ENCODE assay signal across 8 cellular contexts in the genomic region with DNA sequence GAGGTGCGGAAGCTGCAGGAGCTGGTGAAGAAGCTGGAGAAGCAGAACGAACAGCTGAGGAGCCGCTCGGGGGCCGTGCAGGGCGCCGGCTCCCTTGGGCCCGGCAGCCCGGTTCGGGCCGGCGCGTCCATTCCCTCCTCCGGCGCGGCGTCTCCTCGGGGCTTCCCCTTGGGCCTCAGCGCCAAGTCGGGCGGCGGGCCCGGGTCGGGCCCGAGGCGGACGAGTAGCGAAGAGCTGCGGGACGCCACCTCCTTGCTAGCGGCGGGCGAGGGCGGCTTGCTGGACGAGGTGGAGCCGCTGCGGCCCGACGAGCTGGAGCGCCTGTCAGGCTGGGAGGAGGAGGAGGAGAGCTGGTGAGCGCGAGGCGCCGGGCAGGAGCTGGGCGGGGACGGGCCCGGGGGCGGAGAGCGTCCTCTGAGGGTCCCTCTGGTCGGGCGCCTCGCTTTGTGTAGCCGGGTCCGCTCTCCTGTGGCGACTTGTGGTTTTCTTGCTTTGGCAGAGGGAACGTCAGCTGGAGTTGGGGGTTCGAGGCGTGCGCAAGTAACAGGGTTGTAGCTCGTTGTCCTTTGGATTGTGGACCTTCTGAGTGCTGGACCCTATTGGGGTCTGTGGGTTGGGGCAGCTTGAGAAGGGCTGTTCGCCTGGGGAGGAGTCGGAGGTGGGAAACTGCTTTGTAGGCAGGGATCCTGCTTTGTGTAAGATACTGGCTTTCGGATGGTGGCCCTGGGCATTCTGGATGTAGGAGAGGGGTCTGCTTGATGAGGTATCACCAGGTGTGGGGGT. TPM values are rescaled to one million over a fixed set of nuclear protein-coding genes. Genes with fewer than 3 reads are reported as not detected.
DNase-seq lines count a peak whose midpoint lies in the region; ATAC-seq, FAIRE-seq and TF ChIP-seq lines count a peak whose summit lies in the region.

No MANE protein-coding gene starts in this region.

- H3K79me2 ChIP-seq in trophoblast cell (ENCODE audit: control insufficient read depth, insufficient read depth, low read length, poor library complexity): peaks cover 11% of the 10 kb centered on the region

- peak overlapping the region; percentile 95 for H2AFZ ChIP-seq in trophoblast cell (ENCODE audit: insufficient read depth, low read length, poor library complexity)

- peaks cover 64% of the 10 kb centered on the region for H3K4me1 Mint-ChIP-seq in activated naive CD8-positive, alpha-beta T cell (ENCODE audit: low read depth)

- H3K9me3 Mint-ChIP-seq in activated naive CD8-positive, alpha-beta T cell (ENCODE audit: low read depth): no peaks in the 10 kb centered on the region

- H4K12ac ChIP-seq in trophoblast cell (ENCODE audit: low read depth, low read length): peak overlapping the region; percentile 90

- peak overlapping the region; percentile 87 for H2AK5ac ChIP-seq in trophoblast cell (ENCODE audit: low read length)

- H3K4me3 Mint-ChIP-seq in activated naive CD8-positive, alpha-beta T cell: peak overlapping the region; percentile 99

- H3K9me3 ChIP-seq in trophoblast cell (ENCODE audit: insufficient read depth, low read depth, low read length): no peaks in the 10 kb centered on the region

- H4K91ac ChIP-seq in trophoblast cell (ENCODE audit: low read depth, low read length): peak overlapping the region; percentile 93

- H2BK5ac ChIP-seq in trophoblast cell (ENCODE audit: low read depth, low read length, poor library complexity): peak overlapping the region; percentile 94

- H3K27ac ChIP-seq in trophoblast cell (ENCODE audit: low read depth, low read length): peak overlapping the region; percentile 97

- H3K4me1 ChIP-seq in trophoblast cell (ENCODE audit: control insufficient read depth in 1 of 2, insufficient read depth in 2 of 2, low read length in 2 of 2): no peaks in the 10 kb centered on the region

- ATAC-seq in GM18873 (IDR thresholded peaks at IDR 0.05; ENCODE audit: low FRiP score, unreplicated experiment): peak; percentile 24
- ATAC-seq in HG03135 (IDR thresholded peaks at IDR 0.05; ENCODE audit: unreplicated experiment): peak; percentile 21

- H3K27me3 ChIP-seq in trophoblast cell (ENCODE audit: insufficient read depth, low read length): no peaks in the 10 kb centered on the region

- peak overlapping the region; percentile 91 for H3K14ac ChIP-seq in trophoblast cell (ENCODE audit: low read length)

- H3K36me3 ChIP-seq in trophoblast cell (ENCODE audit: control insufficient read depth in 1 of 2, insufficient read depth in 2 of 2, low read length in 2 of 2): no peaks in the 10 kb centered on the region

- H3K4ac ChIP-seq in trophoblast cell (ENCODE audit: low read depth, low read length): peak overlapping the region; percentile 93

- H2BK120ac ChIP-seq in trophoblast cell (ENCODE audit: insufficient read depth, low read length, poor library complexity): peak overlapping the region; percentile 87

- FAIRE-seq in urothelium cell line (lab: Jason Lieb, UNC): no peak

- no peak for TF ChIP-seq CTCF in AG09309 (IDR thresholded peaks at IDR 0.05; ENCODE audit: control insufficient read depth, insufficient read depth, low read depth, low read length, missing control alignments)

- H3K36me3 Mint-ChIP-seq in activated naive CD8-positive, alpha-beta T cell: no peaks in the 10 kb centered on the region

- no CpG with 5 or more reads among the region's 63 CpGs for WGBS in trophoblast cell (ENCODE audit: extremely low coverage, insufficient coverage, insufficient read length)

- intact Hi-C loops in cardiac septum (cut with DNase I): loop anchor here (5.0 kb wide), 2 partner anchors 45 to 70 kb away; no protein-coding TSS in a partner anchor

- peak overlapping the region; percentile 93 for H3K18ac ChIP-seq in trophoblast cell (ENCODE audit: low read length)

- no peaks in the 10 kb centered on the region for H3K27me3 Mint-ChIP-seq in activated naive CD8-positive, alpha-beta T cell

- peak overlapping the region; percentile 98 for H4K8ac ChIP-seq in trophoblast cell (ENCODE audit: low read depth, low read length)

- H2BK12ac ChIP-seq in trophoblast cell (ENCODE audit: low read length): peak overlapping the region; percentile 66

- peak overlapping the region; percentile 87 for H3K4me2 ChIP-seq in trophoblast cell (ENCODE audit: low read length)

- peaks cover 16% of the 10 kb centered on the region for H3K79me1 ChIP-seq in trophoblast cell (ENCODE audit: low read length)

- peak overlapping the region; percentile 88 for H3K9ac ChIP-seq in trophoblast cell (ENCODE audit: low read length)

- no peak for DNase-seq in AG09309 (ENCODE audit: low read depth)
- DNase-seq in RPMI7951 (ENCODE audit: low read depth): peak; percentile 39
- DNase-seq in cardiac septum (ENCODE audit: low spot score): peak; percentile 77
- DNase-seq in trophoblast cell: peak; percentile 36 to 50
- DNase-seq in urothelium cell line (ENCODE audit: low spot score): peak; percentile 64

- H3K4me3 ChIP-seq in AG09309 (ENCODE audit: control insufficient read depth, low read depth, low read length): peak overlapping the region; percentile 96
- peak overlapping the region; percentile 88 for H3K4me3 ChIP-seq in trophoblast cell (ENCODE audit: low read depth, low read length)

- H3K27ac Mint-ChIP-seq in activated naive CD8-positive, alpha-beta T cell: peak overlapping the region; percentile 96

- H3K23ac ChIP-seq in trophoblast cell (ENCODE audit: low read length): no peak overlapping the region

RNA-seq across cellular contexts. Expression of a gene that starts 0.6 kb away (rescaled TPM):
- total RNA-seq in RPMI7951 (2014; rRNA removed; shearing (Covaris generic)): 62.2 and 68.0 TPM in 2 replicates
- 159 TPM for total RNA-seq in cardiac septum
- polyA plus RNA-seq in trophoblast cell (2013): 131 and 137 TPM in 2 replicates
